Comparison of ENCODE assay signal across 8 cellular contexts in the genomic region with DNA sequence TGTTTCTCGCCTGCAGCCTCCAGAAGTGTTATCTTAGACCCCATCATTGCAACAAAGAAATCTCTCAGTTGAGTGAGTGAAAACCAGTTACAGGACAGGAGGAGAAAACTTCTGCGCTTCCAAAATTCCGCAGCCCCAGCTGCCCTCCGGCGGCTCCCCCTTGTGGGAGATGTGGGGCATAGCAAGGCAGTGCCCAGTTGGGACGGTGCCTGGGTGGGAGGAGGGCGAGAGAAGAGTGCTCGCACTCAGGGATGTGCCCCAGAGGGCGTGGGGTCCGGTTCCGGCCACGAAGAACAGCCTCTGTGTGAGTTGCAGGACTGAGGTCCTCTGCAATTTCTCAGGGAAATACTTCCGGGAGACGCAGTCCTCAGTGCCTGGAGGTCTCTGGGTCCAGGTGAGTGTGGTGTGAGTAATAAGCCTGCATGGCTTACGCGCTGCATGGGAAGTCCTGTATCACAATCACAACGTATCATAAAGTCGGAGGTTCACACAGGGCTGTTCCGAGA.
DNase-seq lines count a peak whose midpoint lies in the region; ATAC-seq and TF ChIP-seq lines count a peak whose summit lies in the region.

No MANE protein-coding gene starts in this region.

- H3K27me3 ChIP-seq in body of pancreas (no peaks in the 10 kb centered on the region), skeletal muscle tissue (ENCODE audit: control insufficient read depth in 3 of 3, insufficient read depth in 3 of 3, low read length in 3 of 3) (no peaks in the 10 kb centered on the region)

- H3K36me3 ChIP-seq in body of pancreas (replicated peaks in 1 of 2; ENCODE audit: insufficient read depth in 1 of 2, low read depth in 2 of 2): no peaks in the 10 kb centered on the region
- H3K36me3 ChIP-seq in skeletal muscle tissue (ENCODE audit: control insufficient read depth in 3 of 3, insufficient read depth in 3 of 3, low read length in 3 of 3): no peaks in the 10 kb centered on the region

- H3K27ac ChIP-seq in body of pancreas: no peak overlapping the region
- no peak overlapping the region for H3K27ac ChIP-seq in skeletal muscle tissue (ENCODE audit: low read depth, low read length)

- intact Hi-C loops in body of pancreas (cut with DNase I): loop anchor here (5.0 kb wide), 1 partner anchor 546 kb away; no protein-coding TSS in a partner anchor

- no peak overlapping the region for H3K4me3 ChIP-seq in body of pancreas
- peak overlapping the region; percentile 44 to 64 (median 57) for H3K4me3 ChIP-seq in skeletal muscle tissue (ENCODE audit: low read length in 3 of 3)

- peak overlapping the region in 2 of 3 donors; percentile 69 to 70 for H3K9ac ChIP-seq in skeletal muscle tissue (ENCODE audit: low read depth in 1 of 3, low read length in 3 of 3)

- H3K9me3 ChIP-seq in body of pancreas (no peaks in the 10 kb centered on the region), skeletal muscle tissue (ENCODE audit: control insufficient read depth in 3 of 3, low read length in 3 of 3) (no peaks in the 10 kb centered on the region)

- peak; percentile 82 for ATAC-seq in GM18868 (IDR thresholded peaks at IDR 0.05; ENCODE audit: unreplicated experiment)
- peak; percentile 80 for ATAC-seq in HG03432 (IDR thresholded peaks at IDR 0.05; ENCODE audit: unreplicated experiment)
- ATAC-seq in body of pancreas: peak; percentile 88

- DNase-seq in AML-193 (lab: John Stamatoyannopoulos, UW): peak; percentile 16 to 29
- DNase-seq in SK-N-DZ (ENCODE audit: low spot score): peak; percentile 23
- peak; percentile 50 to 62 (median 56) for DNase-seq in body of pancreas
- DNase-seq in iPS-NIHi7 (ENCODE audit: extremely low spot score): peak; percentile 88
- DNase-seq in NCI-H128 (lab: John Stamatoyannopoulos, UW; ENCODE audit: unreplicated experiment): no peak

- TF ChIP-seq POLR2A in body of pancreas (IDR thresholded peaks at IDR 0.05): no peak

- TF ChIP-seq CTCF in body of pancreas (IDR thresholded peaks at IDR 0.05): peak; percentile 82 to 96 (median 89)

- peaks cover 14% of the 10 kb centered on the region for H3K4me1 ChIP-seq in body of pancreas
- H3K4me1 ChIP-seq in skeletal muscle tissue (ENCODE audit: control insufficient read depth in 3 of 3, insufficient read depth in 3 of 3, low read length in 3 of 3): peaks cover 22 to 27% (median 23%) of the 10 kb centered on the region in 3 donors

- WGBS in body of pancreas, 2 donors: 1 to 8% methylated on average over 10 to 19 of the region's 19 CpGs

Comparison
In these comparisons a context has a peak if more than half of its experiments do, and no peak if none do; other contexts are left out.
1. H3K4me3 ChIP-seq: peak in skeletal muscle tissue (3 of 3); none in body of pancreas (0 of 2).
2. Peak in every context shown above with its lines, with median percentiles within 50 percentile points of each other: ATAC-seq.